In the genomic region with DNA sequence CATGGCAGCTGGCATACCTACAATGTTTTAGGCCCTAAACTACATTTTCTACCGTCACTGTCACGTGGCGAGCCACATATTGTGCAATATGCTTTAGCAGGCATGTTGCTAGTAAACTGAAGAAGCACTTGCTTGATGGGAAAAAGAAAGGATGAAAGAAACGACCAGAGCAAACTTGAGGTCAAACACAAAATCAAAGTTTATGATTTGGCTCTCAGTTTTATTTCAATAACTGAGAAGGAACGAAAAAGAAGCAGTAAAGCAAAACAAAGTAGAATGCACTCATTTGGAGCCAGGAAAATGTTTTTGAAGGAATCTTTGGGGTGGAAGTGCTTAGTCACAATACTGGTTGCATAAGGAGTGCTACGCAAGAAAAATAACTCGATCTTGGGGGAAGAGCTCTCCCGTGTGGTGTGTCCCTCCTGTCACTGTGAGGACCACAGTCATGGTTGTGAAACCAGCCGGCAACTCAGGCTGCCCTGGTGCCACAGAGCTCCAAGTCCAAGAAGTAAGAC, we compare ENCODE assay signal across 8 cellular contexts.
A peak's percentile ranks its signal among the peaks of the same experiment; 100 is the strongest.
DNase-seq lines count a peak whose midpoint lies in the region; ATAC-seq, FAIRE-seq and TF ChIP-seq lines count a peak whose summit lies in the region.

No MANE protein-coding gene starts in this region.

- no peaks in the 10 kb centered on the region for H3K36me3 ChIP-seq in ascending aorta
- H3K36me3 ChIP-seq in keratinocyte (ENCODE audit: control insufficient read depth in 2 of 2, extremely low read depth in 1 of 2, insufficient read depth in 2 of 2, low read length in 2 of 2) = no peaks in the 10 kb centered on the region

- peak overlapping the region; percentile 17 for H3K4me2 ChIP-seq in keratinocyte (ENCODE audit: control insufficient read depth, extremely low read depth, insufficient read depth, low read depth, low read length)

- DNase-seq in HS-27A (ENCODE audit: low read depth) (peak; percentile 51), ascending aorta (ENCODE audit: low spot score in 2 of 2) (peak; percentile 24 to 75), keratinocyte (ENCODE audit: low read depth, low spot score) (no peak), superior temporal gyrus (ENCODE audit: extremely low spot score) (peak; percentile 22), NCI-H2227 treated with DMSO at 0.1 percent for 48 hours (lab: John Stamatoyannopoulos, UW) (no peak)
- DNase-seq in stimulated activated CD4-positive, alpha-beta T cell treated with anti-CD3 and anti-CD28 coated beads, Interleukin-4, amount 100 ng/mL, for 4 hours = no peak

- FAIRE-seq in keratinocyte (lab: Jason Lieb, UNC) = peak; percentile 49

- H3K27ac ChIP-seq in ascending aorta (no peak overlapping the region), keratinocyte (ENCODE audit: control insufficient read depth, insufficient read depth, low read length) (no peak overlapping the region)

- H3K9ac ChIP-seq in keratinocyte (ENCODE audit: control insufficient read depth, extremely low read depth, insufficient read depth, low read length) = no peak overlapping the region

- no peaks in the 10 kb centered on the region for H3K4me1 ChIP-seq in ascending aorta
- H3K4me1 ChIP-seq in keratinocyte (ENCODE audit: control insufficient read depth, extremely low read depth, insufficient read depth, low read length) = peaks cover 13% of the 10 kb centered on the region

- H3K9me3 ChIP-seq in ascending aorta = no peaks in the 10 kb centered on the region
- H3K9me3 ChIP-seq in keratinocyte (ENCODE audit: control insufficient read depth, low read depth, low read length) = no peaks in the 10 kb centered on the region

- H3K9me1 ChIP-seq in keratinocyte (ENCODE audit: control insufficient read depth, extremely low read depth, insufficient read depth, low read length) = no peaks in the 10 kb centered on the region

- peak overlapping the region in 1 of 2 donors; percentile 21 for H3K4me3 ChIP-seq in ascending aorta
- no peak overlapping the region for H3K4me3 ChIP-seq in keratinocyte (ENCODE audit: control insufficient read depth in 2 of 3, extremely low read depth in 1 of 3, insufficient read depth in 2 of 3, low read depth in 1 of 3, low read length in 3 of 3)

- no peak overlapping the region for H2AFZ ChIP-seq in keratinocyte (ENCODE audit: control insufficient read depth, low read length)

- dilution Hi-C loops in keratinocyte (cut with MboI; ENCODE audit: extremely low pct_ligation_motif_present, low sequenced_read_pairs) = no loop called here

- no peaks in the 10 kb centered on the region for H4K20me1 ChIP-seq in keratinocyte (ENCODE audit: control insufficient read depth, extremely low read depth, insufficient read depth, low read length)

- ATAC-seq in GM18517 (IDR thresholded peaks at IDR 0.05; ENCODE audit: unreplicated experiment) = no peak
- ATAC-seq in GM18861 (IDR thresholded peaks at IDR 0.05; ENCODE audit: unreplicated experiment) = no peak

- no peaks in the 10 kb centered on the region for H3K79me2 ChIP-seq in keratinocyte (ENCODE audit: control insufficient read depth, insufficient read depth, low read length)

- no peaks in the 10 kb centered on the region for H3K27me3 ChIP-seq in ascending aorta
- H3K27me3 ChIP-seq in keratinocyte (ENCODE audit: control insufficient read depth, extremely low read depth, insufficient read depth, low read length) = no peaks in the 10 kb centered on the region

- intact Hi-C loops in ascending aorta (cut with DNase I) = no loop called here

- no peak for TF ChIP-seq CTCF in ascending aorta (IDR thresholded peaks at IDR 0.05)
- peak in 1 of 3 experiments; percentile 52 for TF ChIP-seq CTCF in keratinocyte (optimal IDR thresholded peaks at IDR 0.05 in 1 of 3, IDR thresholded peaks at IDR 0.05 in 1 of 3, conservative IDR thresholded peaks at IDR 0.05 in 1 of 3; ENCODE audit: extremely low read depth in 1 of 3, insufficient read depth in 2 of 3, low read length in 3 of 3)

Comparison
In these comparisons a context has a peak if more than half of its experiments do, and no peak if none do; other contexts are left out.
1. DNase-seq: peak in HS-27A (single experiment), ascending aorta (2 of 2) and superior temporal gyrus (single experiment); none in keratinocyte (single experiment), stimulated activated CD4-positive, alpha-beta T cell treated with anti-CD3 and anti-CD28 coated beads, Interleukin-4, amount 100 ng/mL, for 4 hours (0 of 2) and NCI-H2227 treated with DMSO at 0.1 percent for 48 hours (single experiment).